Comparison of ENCODE assay signal across 1 cellular context in the genomic region with DNA sequence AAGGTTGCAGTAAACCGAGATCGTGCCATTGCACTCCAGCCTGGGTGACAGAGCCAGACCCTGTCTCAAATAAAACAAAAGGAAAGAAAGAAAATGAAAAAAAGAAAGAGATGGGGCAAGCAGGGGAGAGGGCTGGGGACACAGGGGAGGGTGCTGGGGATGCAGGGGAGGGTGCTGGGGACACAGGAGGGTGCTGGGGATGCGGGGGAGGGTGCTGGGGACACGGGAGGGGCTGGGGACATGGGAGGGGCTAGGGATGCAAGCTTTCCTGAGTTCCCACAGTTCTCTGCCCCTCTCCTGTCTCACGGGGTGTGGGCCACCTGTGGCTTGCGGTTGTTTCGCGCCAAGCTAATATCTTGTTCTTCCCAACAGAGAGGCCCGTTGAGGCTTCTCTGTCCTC.
TF ChIP-seq lines count a peak whose summit lies in the region.

No MANE protein-coding gene starts in this region.

TF ChIP-seq in HepG2, 621 proteins besides CTCF, POLR2A, EP300 and RAD21:
- TF ChIP-seq ZSCAN30 (CRISPR knock-in tag; IDR thresholded peaks at IDR 0.05) (no peak), NONO (IDR thresholded peaks at IDR 0.05) (no peak), NONO (CRISPR knock-in tag; conservative IDR thresholded peaks at IDR 0.05) (no peak), ZNF792 (CRISPR knock-in tag; IDR thresholded peaks at IDR 0.05) (no peak), ZMYM2 (CRISPR knock-in tag; IDR thresholded peaks at IDR 0.05) (no peak), TGIF2 (CRISPR knock-in tag; IDR thresholded peaks at IDR 0.05) (no peak), PHF8 (CRISPR knock-in tag; IDR thresholded peaks at IDR 0.05) (no peak), ZNF7 (CRISPR knock-in tag; IDR thresholded peaks at IDR 0.05) (no peak)
- TF ChIP-seq, protein P1, sequence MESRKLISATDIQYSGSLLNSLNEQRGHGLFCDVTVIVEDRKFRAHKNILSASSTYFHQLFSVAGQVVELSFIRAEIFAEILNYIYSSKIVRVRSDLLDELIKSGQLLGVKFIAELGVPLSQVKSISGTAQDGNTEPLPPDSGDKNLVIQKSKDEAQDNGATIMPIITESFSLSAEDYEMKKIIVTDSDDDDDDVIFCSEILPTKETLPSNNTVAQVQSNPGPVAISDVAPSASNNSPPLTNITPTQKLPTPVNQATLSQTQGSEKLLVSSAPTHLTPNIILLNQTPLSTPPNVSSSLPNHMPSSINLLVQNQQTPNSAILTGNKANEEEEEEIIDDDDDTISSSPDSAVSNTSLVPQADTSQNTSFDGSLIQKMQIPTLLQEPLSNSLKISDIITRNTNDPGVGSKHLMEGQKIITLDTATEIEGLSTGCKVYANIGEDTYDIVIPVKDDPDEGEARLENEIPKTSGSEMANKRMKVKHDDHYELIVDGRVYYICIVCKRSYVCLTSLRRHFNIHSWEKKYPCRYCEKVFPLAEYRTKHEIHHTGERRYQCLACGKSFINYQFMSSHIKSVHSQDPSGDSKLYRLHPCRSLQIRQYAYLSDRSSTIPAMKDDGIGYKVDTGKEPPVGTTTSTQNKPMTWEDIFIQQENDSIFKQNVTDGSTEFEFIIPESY (CRISPR knock-in tag; IDR thresholded peaks at IDR 0.05): peak; percentile 28; the same call in 1 of the 2 replicates
